In genomic region chr11:12733091-12733490, GRCh38 we compare ENCODE assay signal across 31 cellular contexts.
"Had no signal": no experiment of that assay in that cellular context is flagged by ENCODE, and none has a peak within 500 bp of the region (broad histone marks: within the 10 kb centered on the region; RNA-seq: fewer than 3 reads in every experiment).

No MANE protein-coding gene starts in this region.

- H3K9me3 Mint-ChIP-seq: activated CD4-positive, alpha-beta memory T cell treated with anti-CD3 and anti-CD28 coated beads, Interleukin-2, amount 10 ng/mL, durations not matched to agents 7 days and 5 days; activated CD4-positive, alpha-beta T cell treated with anti-CD3 and anti-CD28 coated beads, Interleukin-2, amount 10 ng/mL, durations not matched to agents 24 days and 14 days; activated naive CD4-positive, alpha-beta T cell treated with anti-CD3 and anti-CD28 coated beads, Interleukin-2, amount 50 U/mL, for 24 hours; activated naive CD8-positive, alpha-beta T cell treated with anti-CD3 and anti-CD28 coated beads, Interleukin-2, amount 50 U/mL, for 24 hours; activated T-cell treated with anti-CD3 and anti-CD28 coated beads, Interleukin-2, amount 50 U/mL, for 4 hours; activated T-helper 2 cell treated with anti-CD3 and anti-CD28 coated beads, Interferon-gamma antibody, Interleukin-2, Interleukin-4, amounts not matched to agents 10 μg/mL and 5 μg/mL and 100 μg/mL, durations not matched to agents 14 hours and 24 hours and 36 hours; central memory CD8-positive, alpha-beta T cell; dendritic cell treated with granulocyte-macrophage colony-stimulating factor and Interleukin-4, amounts not matched to agents 40 ng/mL and 50 ng/mL, for 4 days; nephron; stimulated activated memory B cell treated with anti-CD40 and anti-IgM and Interleukin-4, amounts not matched to agents 10 μg/mL and 1 μg/mL and 100 μg/mL, for 72 hours; stimulated activated naive CD8-positive, alpha-beta T cell treated with anti-CD3 and anti-CD28 coated beads, Interleukin-15, amount 100 ng/mL, for 72 hours; T-helper 1 cell treated with Interleukin-12 subunit alpha and Interleukin-12 subunit beta and Interleukin-4 antibody, amounts not matched to agents 30 μg/mL and 1 μg/mL, for 36 hours had no signal

- H3K27me3 Mint-ChIP-seq: dendritic cell treated with granulocyte-macrophage colony-stimulating factor and Interleukin-4, amounts not matched to agents 40 ng/mL and 50 ng/mL, for 4 days; stimulated activated memory B cell treated with anti-CD40 and anti-IgM and Interleukin-4, amounts not matched to agents 10 μg/mL and 1 μg/mL and 100 μg/mL, for 72 hours had no signal

- H3K4me3 ChIP-seq: breast epithelium, esophagus muscularis mucosa, heart right ventricle, upper lobe of left lung, vagina had no signal

- H3K27ac Mint-ChIP-seq: activated CD4-positive, alpha-beta memory T cell treated with anti-CD3 and anti-CD28 coated beads, Interleukin-2, amount 10 ng/mL, durations not matched to agents 7 days and 5 days; activated CD4-positive, alpha-beta T cell treated with anti-CD3 and anti-CD28 coated beads, Interleukin-2, amount 10 ng/mL, durations not matched to agents 24 days and 14 days; activated naive CD4-positive, alpha-beta T cell treated with anti-CD3 and anti-CD28 coated beads, Interleukin-2, amount 50 U/mL, for 24 hours; activated naive CD8-positive, alpha-beta T cell treated with anti-CD3 and anti-CD28 coated beads, Interleukin-2, amount 50 U/mL, for 24 hours; activated T-helper 2 cell treated with anti-CD3 and anti-CD28 coated beads, Interferon-gamma antibody, Interleukin-2, Interleukin-4, amounts not matched to agents 10 μg/mL and 5 μg/mL and 100 μg/mL, durations not matched to agents 14 hours and 24 hours and 36 hours; dendritic cell treated with granulocyte-macrophage colony-stimulating factor and Interleukin-4, amounts not matched to agents 40 ng/mL and 50 ng/mL, for 4 days; stimulated activated memory B cell treated with anti-CD40 and anti-IgM and Interleukin-4, amounts not matched to agents 10 μg/mL and 1 μg/mL and 100 μg/mL, for 72 hours; stimulated activated naive CD8-positive, alpha-beta T cell treated with anti-CD3 and anti-CD28 coated beads, Interleukin-15, amount 100 ng/mL, for 72 hours; T-helper 1 cell treated with Interleukin-12 subunit alpha and Interleukin-12 subunit beta and Interleukin-4 antibody, amounts not matched to agents 30 μg/mL and 1 μg/mL, for 36 hours had no signal

- H3K36me3 ChIP-seq: breast epithelium, esophagus muscularis mucosa, heart right ventricle, upper lobe of left lung, vagina had no signal

- H3K36me3 Mint-ChIP-seq: activated naive CD4-positive, alpha-beta T cell treated with anti-CD3 and anti-CD28 coated beads, Interleukin-2, amount 50 U/mL, for 24 hours; stimulated activated memory B cell treated with anti-CD40 and anti-IgM and Interleukin-4, amounts not matched to agents 10 μg/mL and 1 μg/mL and 100 μg/mL, for 72 hours had no signal

- H3K27me3 ChIP-seq: breast epithelium, esophagus muscularis mucosa, foreskin keratinocyte, heart right ventricle, upper lobe of left lung, vagina had no signal

- ATAC-seq: activated naive CD8-positive, alpha-beta T cell treated with anti-CD3 and anti-CD28 coated beads, Interleukin-2, amount 50 U/mL, for 24 hours; activated T-cell treated with anti-CD3 and anti-CD28 coated beads, Interleukin-2, amount 50 U/mL, for 4 hours; foreskin keratinocyte; heart right ventricle; left ventricle myocardium superior; sciatic nerve; stimulated activated memory B cell treated with anti-CD40 and anti-IgM and Interleukin-4, amounts not matched to agents 10 μg/mL and 1 μg/mL and 100 μg/mL, for 72 hours; stimulated activated naive CD8-positive, alpha-beta T cell treated with anti-CD3 and anti-CD28 coated beads, Interleukin-15, amount 100 ng/mL, for 72 hours had no signal

- H3K4me3 Mint-ChIP-seq: activated CD4-positive, alpha-beta memory T cell treated with anti-CD3 and anti-CD28 coated beads, Interleukin-2, amount 10 ng/mL, durations not matched to agents 7 days and 5 days; activated CD4-positive, alpha-beta T cell treated with anti-CD3 and anti-CD28 coated beads, Interleukin-2, amount 10 ng/mL, durations not matched to agents 24 days and 14 days; activated naive CD4-positive, alpha-beta T cell treated with anti-CD3 and anti-CD28 coated beads, Interleukin-2, amount 50 U/mL, for 24 hours; activated naive CD8-positive, alpha-beta T cell treated with anti-CD3 and anti-CD28 coated beads, Interleukin-2, amount 50 U/mL, for 24 hours; activated T-cell treated with anti-CD3 and anti-CD28 coated beads, Interleukin-2, amount 50 U/mL, for 4 hours; central memory CD8-positive, alpha-beta T cell; dendritic cell treated with granulocyte-macrophage colony-stimulating factor and Interleukin-4, amounts not matched to agents 40 ng/mL and 50 ng/mL, for 4 days; nephron; stimulated activated memory B cell treated with anti-CD40 and anti-IgM and Interleukin-4, amounts not matched to agents 10 μg/mL and 1 μg/mL and 100 μg/mL, for 72 hours; stimulated activated naive CD8-positive, alpha-beta T cell treated with anti-CD3 and anti-CD28 coated beads, Interleukin-15, amount 100 ng/mL, for 72 hours; T-helper 1 cell treated with Interleukin-12 subunit alpha and Interleukin-12 subunit beta and Interleukin-4 antibody, amounts not matched to agents 30 μg/mL and 1 μg/mL, for 36 hours had no signal

- H3K27ac ChIP-seq: breast epithelium, esophagus muscularis mucosa, foreskin keratinocyte, heart right ventricle, upper lobe of left lung, vagina had no signal

- H3K4me1 Mint-ChIP-seq: activated CD4-positive, alpha-beta memory T cell treated with anti-CD3 and anti-CD28 coated beads, Interleukin-2, amount 10 ng/mL, durations not matched to agents 7 days and 5 days; activated CD4-positive, alpha-beta T cell treated with anti-CD3 and anti-CD28 coated beads, Interleukin-2, amount 10 ng/mL, durations not matched to agents 24 days and 14 days; activated naive CD4-positive, alpha-beta T cell treated with anti-CD3 and anti-CD28 coated beads, Interleukin-2, amount 50 U/mL, for 24 hours; activated naive CD8-positive, alpha-beta T cell treated with anti-CD3 and anti-CD28 coated beads, Interleukin-2, amount 50 U/mL, for 24 hours; central memory CD8-positive, alpha-beta T cell; stimulated activated memory B cell treated with anti-CD40 and anti-IgM and Interleukin-4, amounts not matched to agents 10 μg/mL and 1 μg/mL and 100 μg/mL, for 72 hours; stimulated activated naive CD8-positive, alpha-beta T cell treated with anti-CD3 and anti-CD28 coated beads, Interleukin-15, amount 100 ng/mL, for 72 hours had no signal

- DNase-seq: activated CD4-positive, alpha-beta memory T cell treated with anti-CD3 and anti-CD28 coated beads, Interleukin-2, amount 10 ng/mL, durations not matched to agents 7 days and 5 days; activated CD4-positive, alpha-beta T cell treated with anti-CD3 and anti-CD28 coated beads, Interleukin-2, amount 10 ng/mL, durations not matched to agents 24 days and 14 days; activated CD4-positive, CD25-positive, alpha-beta regulatory T cell treated with anti-CD3 and anti-CD28 coated beads, Interleukin-2, amount 50 U/mL, for 72 hours; activated naive CD8-positive, alpha-beta T cell treated with anti-CD3 and anti-CD28 coated beads, Interleukin-2, amount 50 U/mL, for 24 hours; activated T-cell treated with anti-CD3 and anti-CD28 coated beads, Interleukin-2, amount 50 U/mL, for 4 hours; amygdala; foreskin keratinocyte; heart right ventricle; left ventricle myocardium superior; mammary epithelial cell; posterior cingulate gyrus; small intestine; stimulated activated CD4-positive, alpha-beta T cell treated with anti-CD3 and anti-CD28 coated beads, Interleukin-1b, Interleukin-23, amount 100 ng/mL, for 48 hours; stimulated activated CD4-positive, alpha-beta T cell treated with anti-CD3 and anti-CD28 coated beads, Interleukin-4, amount 100 ng/mL, for 4 hours; stimulated activated CD8-positive, alpha-beta memory T cell treated with anti-CD3 and anti-CD28 coated beads, Interleukin-4, amount 100 ng/mL, for 48 hours; stimulated activated naive CD8-positive, alpha-beta T cell treated with anti-CD3 and anti-CD28 coated beads, Interleukin-15, amount 100 ng/mL, for 72 hours; substantia nigra; SW 1271; T1000; upper lobe of left lung had no signal

- H3K9me3 ChIP-seq: breast epithelium, esophagus muscularis mucosa, heart right ventricle, upper lobe of left lung, vagina had no signal
